ENCODE assay signal across 9 cellular contexts in genomic region chr10:78630944-78631838, GRCh38.
A peak's percentile ranks its signal among the peaks of the same experiment; 100 is the strongest.
DNase-seq lines count a peak whose midpoint lies in the region; ATAC-seq and TF ChIP-seq lines count a peak whose summit lies in the region.
"Had no signal": no experiment of that assay in that cellular context is flagged by ENCODE, and none has a peak within 500 bp of the region (broad histone marks: within the 10 kb centered on the region; RNA-seq: fewer than 3 reads in every experiment).

No MANE protein-coding gene starts in this region.

- TF ChIP-seq CTCF in mucosa of descending colon (IDR thresholded peaks at IDR 0.05) = no peak

- H3K27me3 Mint-ChIP-seq in activated naive CD8-positive, alpha-beta T cell treated with anti-CD3 and anti-CD28 coated beads, Interleukin-2, amount 50 U/mL, for 24 hours = no peaks in the 10 kb centered on the region
- peaks cover 0 to 8% (median 5%) of the 10 kb centered on the region in 3 donors for H3K27me3 Mint-ChIP-seq in immature natural killer cell (ENCODE audit: low read depth in 3 of 3)

- intact Hi-C loops in mucosa of descending colon (cut with DNase I, micrococcal nuclease) = no loop called here

- H3K36me3 Mint-ChIP-seq in activated naive CD8-positive, alpha-beta T cell treated with anti-CD3 and anti-CD28 coated beads, Interleukin-2, amount 50 U/mL, for 24 hours (ENCODE audit: low read depth) = no peaks in the 10 kb centered on the region
- no peaks in the 10 kb centered on the region for H3K36me3 Mint-ChIP-seq in immature natural killer cell

- H3K4me3 ChIP-seq in mucosa of descending colon = no peak overlapping the region

- H3K4me1 ChIP-seq in mucosa of descending colon (ENCODE audit: low read depth) = no peaks in the 10 kb centered on the region

- DNase-seq in Daoy (ENCODE audit: low read depth) (peak; percentile 40), mucosa of descending colon (no peak), D341Med (ENCODE audit: low spot score) (no peak), immature natural killer cell (no peak), COR-L47 (lab: John Stamatoyannopoulos, UW) (no peak)
- DNase-seq in activated naive CD8-positive, alpha-beta T cell treated with anti-CD3 and anti-CD28 coated beads, Interleukin-2, amount 50 U/mL, for 24 hours = peak; percentile 6
- DNase-seq: DMS79 treated with DMSO at 0.1 percent for 48 hours had no signal

- peak; percentile 64 for ATAC-seq in GM19351 (IDR thresholded peaks at IDR 0.05; ENCODE audit: unreplicated experiment)
- ATAC-seq in activated naive CD8-positive, alpha-beta T cell treated with anti-CD3 and anti-CD28 coated beads, Interleukin-2, amount 50 U/mL, for 24 hours = peak; percentile 69
- peak; percentile 15 for ATAC-seq in mucosa of descending colon
- no peak for ATAC-seq in HG03135 (IDR thresholded peaks at IDR 0.05; ENCODE audit: unreplicated experiment)

- H3K27ac Mint-ChIP-seq in activated naive CD8-positive, alpha-beta T cell treated with anti-CD3 and anti-CD28 coated beads, Interleukin-2, amount 50 U/mL, for 24 hours = peak overlapping the region; percentile 22
- no peak overlapping the region for H3K27ac Mint-ChIP-seq in immature natural killer cell

- no peaks in the 10 kb centered on the region for H3K9me3 Mint-ChIP-seq in activated naive CD8-positive, alpha-beta T cell treated with anti-CD3 and anti-CD28 coated beads, Interleukin-2, amount 50 U/mL, for 24 hours
- no peaks in the 10 kb centered on the region for H3K9me3 Mint-ChIP-seq in immature natural killer cell

- H3K36me3 ChIP-seq in mucosa of descending colon (ENCODE audit: low read depth) = no peaks in the 10 kb centered on the region

- H3K9me3 ChIP-seq in mucosa of descending colon = no peaks in the 10 kb centered on the region

- no peak overlapping the region for H3K4me3 Mint-ChIP-seq in activated naive CD8-positive, alpha-beta T cell treated with anti-CD3 and anti-CD28 coated beads, Interleukin-2, amount 50 U/mL, for 24 hours
- no peak overlapping the region for H3K4me3 Mint-ChIP-seq in immature natural killer cell

- H3K4me1 Mint-ChIP-seq in activated naive CD8-positive, alpha-beta T cell treated with anti-CD3 and anti-CD28 coated beads, Interleukin-2, amount 50 U/mL, for 24 hours = peaks cover 3% of the 10 kb centered on the region
- no peaks in the 10 kb centered on the region for H3K4me1 Mint-ChIP-seq in immature natural killer cell

Comparison
In these comparisons a context has a peak if more than half of its experiments do, and no peak if none do; other contexts are left out.
1. DNase-seq: peak in Daoy (single experiment) and activated naive CD8-positive, alpha-beta T cell treated with anti-CD3 and anti-CD28 coated beads, Interleukin-2, amount 50 U/mL, for 24 hours (single experiment); none in mucosa of descending colon (0 of 3), D341Med (single experiment), immature natural killer cell (0 of 3) and COR-L47 (single experiment).